26 cellular contexts compared by ENCODE assay signal in genomic region chr2:236767951-236768350, GRCh38.
"Had no signal": no experiment of that assay in that cellular context is flagged by ENCODE, and none has a peak within 500 bp of the region (broad histone marks: within the 10 kb centered on the region; RNA-seq: fewer than 3 reads in every experiment).

No MANE protein-coding gene starts in this region.

- H3K9me3 ChIP-seq: neutrophil, testis had no signal

- FAIRE-seq: bronchial epithelial cell, endometrium, frontal cortex had no signal

- H3K79me2 ChIP-seq: hepatocyte had no signal

- H3K4me1 Mint-ChIP-seq: activated naive CD8-positive, alpha-beta T cell treated with anti-CD3 and anti-CD28 coated beads for 36 hours; immature natural killer cell; stimulated activated naive B cell treated with anti-CD40 and anti-IgM and Interleukin-4, amounts not matched to agents 10 μg/mL and 1 μg/mL and 100 μg/mL, for 72 hours; T-helper 17 cell had no signal

- H3K4me2 ChIP-seq: hepatocyte had no signal

- H3K27me3 ChIP-seq: hepatocyte, testis had no signal

- H3K4me3 Mint-ChIP-seq: activated naive CD8-positive, alpha-beta T cell treated with anti-CD3 and anti-CD28 coated beads for 36 hours; activated T-cell treated with anti-CD3 and anti-CD28 coated beads, Interleukin-2, amount 50 U/mL, for 4 hours; immature natural killer cell; nephron; stimulated activated naive B cell treated with anti-CD40 and anti-IgM and Interleukin-4, amounts not matched to agents 10 μg/mL and 1 μg/mL and 100 μg/mL, for 72 hours; T-helper 17 cell; type B pancreatic cell had no signal

- H2AFZ ChIP-seq: hepatocyte had no signal

- H3K27ac ChIP-seq: hepatocyte, left ventricle myocardium inferior, neutrophil, testis had no signal

- H3K4me3 ChIP-seq: hepatocyte, left ventricle myocardium inferior, testis had no signal

- H3K9me3 Mint-ChIP-seq: activated naive CD8-positive, alpha-beta T cell treated with anti-CD3 and anti-CD28 coated beads for 36 hours; activated T-cell treated with anti-CD3 and anti-CD28 coated beads, Interleukin-2, amount 50 U/mL, for 4 hours; immature natural killer cell had no signal

- H3K36me3 Mint-ChIP-seq: activated naive CD8-positive, alpha-beta T cell treated with anti-CD3 and anti-CD28 coated beads for 36 hours; immature natural killer cell; stimulated activated naive B cell treated with anti-CD40 and anti-IgM and Interleukin-4, amounts not matched to agents 10 μg/mL and 1 μg/mL and 100 μg/mL, for 72 hours had no signal

- H3K4me1 ChIP-seq: left ventricle myocardium inferior, testis had no signal

- DNase-seq: activated CD4-positive, alpha-beta T cell treated with anti-CD3 and anti-CD28 coated beads for 4 hours; activated CD4-positive, alpha-beta T cell treated with anti-CD3 and anti-CD28 coated beads, Interleukin-2, amount 50 U/mL, for 48 hours; activated CD4-positive, CD25-positive, alpha-beta regulatory T cell; activated CD8-positive, alpha-beta memory T cell treated with anti-CD3 and anti-CD28 coated beads, Interleukin-2, amount 50 U/mL, for 48 hours; activated naive CD4-positive, alpha-beta T cell treated with Interleukin-2 at 50 U/mL for 16 hours; activated naive CD8-positive, alpha-beta T cell treated with anti-CD3 and anti-CD28 coated beads for 36 hours; activated T-cell treated with anti-CD3 and anti-CD28 coated beads, Interleukin-2, amount 50 U/mL, for 4 hours; cerebellar nuclear complex; cortex of kidney; glutamatergic neuron; immature natural killer cell; kidney glomerular epithelial cell; left ventricle myocardium inferior; stimulated activated CD4-positive, alpha-beta T cell treated with anti-CD3 and anti-CD28 coated beads, Interleukin-2, amount 100 ng/mL, for 48 hours; stimulated activated CD8-positive, alpha-beta memory T cell treated with anti-CD3 and anti-CD28 coated beads, Interleukin-4, amount 100 ng/mL, for 48 hours; stimulated activated naive B cell treated with anti-CD40 and anti-IgM and Interleukin-4, amounts not matched to agents 10 μg/mL and 1 μg/mL and 100 μg/mL, for 72 hours; SW 1271; T-helper 17 cell; testis had no signal

- H3K36me3 ChIP-seq: left ventricle myocardium inferior, neutrophil had no signal

- H3K27ac Mint-ChIP-seq: activated naive CD8-positive, alpha-beta T cell treated with anti-CD3 and anti-CD28 coated beads for 36 hours; immature natural killer cell; nephron; stimulated activated naive B cell treated with anti-CD40 and anti-IgM and Interleukin-4, amounts not matched to agents 10 μg/mL and 1 μg/mL and 100 μg/mL, for 72 hours; T-helper 17 cell; type B pancreatic cell had no signal
